8 cellular contexts compared by ENCODE assay signal in the genomic region with DNA sequence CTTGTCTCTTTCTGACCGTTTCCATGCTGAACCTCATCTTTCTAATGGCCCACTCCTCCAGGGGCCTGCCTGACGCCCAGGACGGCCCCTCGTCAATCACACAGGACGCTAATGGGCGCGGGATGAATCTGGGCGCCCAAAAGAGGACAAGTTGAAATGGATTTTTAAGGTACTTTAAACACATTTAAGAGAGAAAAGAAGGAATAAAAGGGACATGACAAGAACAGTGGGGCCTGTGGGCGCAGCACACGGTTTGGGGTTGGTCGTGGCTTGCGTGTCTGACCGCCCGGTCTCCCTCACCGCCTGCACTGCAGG. TPM values are rescaled to one million over a fixed set of nuclear protein-coding genes. Genes with fewer than 3 reads are reported as not detected.
DNase-seq lines count a peak whose midpoint lies in the region; ATAC-seq, FAIRE-seq and TF ChIP-seq lines count a peak whose summit lies in the region.

No MANE protein-coding gene starts in this region.

- FAIRE-seq in GM12891 (lab: Jason Lieb, UNC), result no peak

- peaks cover 56% of the 10 kb centered on the region for H3K36me3 Mint-ChIP-seq in dendritic cell treated with granulocyte-macrophage colony-stimulating factor and Interleukin-4, amounts not matched to agents 40 ng/mL and 50 ng/mL, for 4 days (ENCODE audit: low read depth)
- peaks cover 8% of the 10 kb centered on the region for H3K36me3 Mint-ChIP-seq in natural killer cell treated with Interleukin-12 subunit alpha and Interleukin-12 subunit beta and Interleukin-15 and Interleukin-18, amount 100 ng/mL, for 72 hours

- H3K9me3 ChIP-seq in ES-I3 (ENCODE audit: control insufficient read depth, insufficient read depth, low read length), result peaks cover 10% of the 10 kb centered on the region; the same call in 1 of the 2 replicates

- H3K9me3 Mint-ChIP-seq in dendritic cell treated with granulocyte-macrophage colony-stimulating factor and Interleukin-4, amounts not matched to agents 40 ng/mL and 50 ng/mL, for 4 days, result peaks cover 29% of the 10 kb centered on the region
- H3K9me3 Mint-ChIP-seq in natural killer cell treated with Interleukin-12 subunit alpha and Interleukin-12 subunit beta and Interleukin-15 and Interleukin-18, amount 100 ng/mL, for 72 hours, result peaks cover 7% of the 10 kb centered on the region

- H3K4me1 ChIP-seq in ES-I3 (ENCODE audit: insufficient read depth, low read length), result no peaks in the 10 kb centered on the region

- no peak for TF ChIP-seq CTCF in HL-60 (IDR thresholded peaks at IDR 0.05; ENCODE audit: insufficient read depth, low read length)

- DNase-seq in HL-60 (ENCODE audit: low read depth in 1 of 2, low spot score in 1 of 2), result no peak
- DNase-seq in natural killer cell treated with Interleukin-12 subunit alpha and Interleukin-12 subunit beta and Interleukin-15 and Interleukin-18, amount 100 ng/mL, for 72 hours (ENCODE audit: low spot score), result no peak
- DNase-seq in hepatic stellate cell (ENCODE audit: low spot score), result no peak
- DNase-seq in stimulated activated CD4-positive, alpha-beta T cell treated with anti-CD3 and anti-CD28 coated beads, Interleukin-4, amount 100 ng/mL, for 1 hour, result no peak
- no peak for DNase-seq in GM12891 (ENCODE audit: insufficient read length, low spot score)

- H3K36me3 ChIP-seq in ES-I3 (ENCODE audit: insufficient read depth, low read length), result no peaks in the 10 kb centered on the region

- H3K4me1 Mint-ChIP-seq in dendritic cell treated with granulocyte-macrophage colony-stimulating factor and Interleukin-4, amounts not matched to agents 40 ng/mL and 50 ng/mL, for 4 days (ENCODE audit: low read depth), result peaks cover 48% of the 10 kb centered on the region
- peaks cover 30 to 32% of the 10 kb centered on the region in 2 donors for H3K4me1 Mint-ChIP-seq in natural killer cell treated with Interleukin-12 subunit alpha and Interleukin-12 subunit beta and Interleukin-15 and Interleukin-18, amount 100 ng/mL, for 72 hours (ENCODE audit: low read depth in 2 of 2)

- no peak for TF ChIP-seq POLR2A in GM18505 (IDR thresholded peaks at IDR 0.05; ENCODE audit: borderline replicate concordance, extremely low read depth, insufficient read depth, insufficient read length)
- no peak for TF ChIP-seq POLR2A in GM12891 (IDR thresholded peaks at IDR 0.05; ENCODE audit: low read depth, low read length)

- no peaks in the 10 kb centered on the region for H3K27me3 ChIP-seq in HL-60 (ENCODE audit: insufficient read depth, poor library complexity, severe bottlenecking)

- no peak overlapping the region for H3K27ac ChIP-seq in HL-60 (replicated peaks)

- ATAC-seq in natural killer cell treated with Interleukin-12 subunit alpha and Interleukin-12 subunit beta and Interleukin-15 and Interleukin-18, amount 100 ng/mL, for 72 hours, result peak in 1 of 2 donors; percentile 53
- ATAC-seq in GM18505 (IDR thresholded peaks at IDR 0.05; ENCODE audit: unreplicated experiment), result no peak

- peak overlapping the region; percentile 84 for H3K4me3 ChIP-seq in HL-60 (replicated peaks; ENCODE audit: insufficient read depth, low read length)

- intact Hi-C loops in dendritic cell treated with granulocyte-macrophage colony-stimulating factor and Interleukin-4, amounts not matched to agents 40 ng/mL and 50 ng/mL, for 4 days (cut with micrococcal nuclease), result loop anchor here (5.0 kb wide), 2 partner anchors 34 to 99 kb away; no protein-coding TSS in a partner anchor

- H3K27me3 Mint-ChIP-seq in dendritic cell treated with granulocyte-macrophage colony-stimulating factor and Interleukin-4, amounts not matched to agents 40 ng/mL and 50 ng/mL, for 4 days, result no peaks in the 10 kb centered on the region
- H3K27me3 Mint-ChIP-seq in natural killer cell treated with Interleukin-12 subunit alpha and Interleukin-12 subunit beta and Interleukin-15 and Interleukin-18, amount 100 ng/mL, for 72 hours, result no peaks in the 10 kb centered on the region

- peak overlapping the region; percentile 94 for H3K9ac ChIP-seq in ES-I3 (ENCODE audit: low read depth, low read length)

- peak overlapping the region; percentile 94 for H3K27ac Mint-ChIP-seq in dendritic cell treated with granulocyte-macrophage colony-stimulating factor and Interleukin-4, amounts not matched to agents 40 ng/mL and 50 ng/mL, for 4 days
- peak overlapping the region; percentile 31 to 48 for H3K27ac Mint-ChIP-seq in natural killer cell treated with Interleukin-12 subunit alpha and Interleukin-12 subunit beta and Interleukin-15 and Interleukin-18, amount 100 ng/mL, for 72 hours

- H3K4me3 Mint-ChIP-seq in dendritic cell treated with granulocyte-macrophage colony-stimulating factor and Interleukin-4, amounts not matched to agents 40 ng/mL and 50 ng/mL, for 4 days, result peak overlapping the region; percentile 79
- H3K4me3 Mint-ChIP-seq in natural killer cell treated with Interleukin-12 subunit alpha and Interleukin-12 subunit beta and Interleukin-15 and Interleukin-18, amount 100 ng/mL, for 72 hours, result peak overlapping the region; percentile 89

TF ChIP-seq in GM12891, 5 proteins besides CTCF, POLR2A, EP300 and RAD21:
- TF ChIP-seq POLR2AphosphoS5 (IDR thresholded peaks at IDR 0.05; ENCODE audit: low read depth, low read length) (no peak), PAX5 (IDR thresholded peaks at IDR 0.05; ENCODE audit: insufficient read depth, low read length, severe bottlenecking) (no peak), SPI1 (IDR thresholded peaks at IDR 0.05; ENCODE audit: low read depth, low read length) (no peak)

RNA-seq across cellular contexts. Expression of a gene that starts 0.6 kb away (rescaled TPM):
- total RNA-seq in natural killer cell treated with Interleukin-12 subunit alpha and Interleukin-12 subunit beta and Interleukin-15 and Interleukin-18, amount 100 ng/mL, for 72 hours, result 10 to 100 TPM; 51.3 to 78.0 TPM
- 18.1 TPM for polyA plus RNA-seq in GM12891 (2012; ENCODE audit: low read depth, missing spikeins)
